8 cellular contexts compared by ENCODE assay signal in the genomic region with DNA sequence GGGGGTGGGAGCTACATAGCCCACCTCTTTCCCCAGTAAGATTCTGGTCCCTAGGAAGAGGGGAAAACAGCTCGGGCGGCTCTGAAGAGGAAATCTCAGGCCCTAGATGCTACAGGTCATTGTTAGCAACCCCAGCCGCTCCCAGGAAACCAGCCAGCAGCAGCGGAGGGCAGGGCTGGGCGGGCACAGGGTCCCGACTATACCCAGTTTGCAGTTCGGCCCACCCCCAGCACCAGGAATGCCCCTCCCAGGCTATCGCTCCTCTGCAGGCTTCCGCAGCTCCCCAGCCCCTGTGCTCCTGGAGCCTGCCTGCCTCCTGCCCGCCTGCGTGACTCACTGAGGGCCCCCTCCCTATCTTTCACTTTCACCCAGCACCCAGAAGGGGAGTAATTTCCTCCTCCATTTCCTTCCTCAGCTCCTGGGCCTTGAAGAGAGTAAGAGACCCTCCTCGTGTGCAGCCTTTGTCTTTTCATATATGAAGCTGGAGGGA. TPM values are rescaled to one million over a fixed set of nuclear protein-coding genes. Genes with fewer than 3 reads are reported as not detected.
DNase-seq lines count a peak whose midpoint lies in the region; ATAC-seq, FAIRE-seq and TF ChIP-seq lines count a peak whose summit lies in the region.

No MANE protein-coding gene starts in this region.

- no peak for TF ChIP-seq CTCF in GM12878 (IDR thresholded peaks at IDR 0.05 in 2 of 3, conservative IDR thresholded peaks at IDR 0.05 in 1 of 3; ENCODE audit: control insufficient read depth in 2 of 3, extremely low read depth in 1 of 3, insufficient read depth in 1 of 3, low read depth in 3 of 3, low read length in 3 of 3)

- H3K9ac ChIP-seq in GM12878 (ENCODE audit: control insufficient read depth, insufficient read depth, low read length): peak overlapping the region; percentile 59
- peak overlapping the region; percentile 32 for H3K9ac ChIP-seq in iPS-18a (ENCODE audit: low read length)
- H3K9ac ChIP-seq in skeletal muscle tissue (ENCODE audit: low read depth in 1 of 3, low read length in 3 of 3): peak overlapping the region; percentile 28 to 60 (median 47)

- TF ChIP-seq RAD21 in GM12878 (IDR thresholded peaks at IDR 0.05; ENCODE audit: insufficient read depth, low read depth, low read length): no peak

- H3K36me3 Mint-ChIP-seq in CD4-positive, CD25-positive, alpha-beta regulatory T cell: peaks cover 8% of the 10 kb centered on the region
- no peaks in the 10 kb centered on the region for H3K36me3 Mint-ChIP-seq in T-helper 17 cell (ENCODE audit: low read depth)

- no peak for TF ChIP-seq POLR2A in GM12878 (IDR thresholded peaks at IDR 0.05; ENCODE audit: low read depth, low read length)

- CTCF ChIA-PET in GM12878 (lab: Yijun Ruan, JAX): interaction anchor here (1.6 to 21.0 kb wide), 6 partner anchors 9 to 116 kb away, joined by 4 to 288 read pairs (median 28); a partner anchor contains a TSS

- POLR2A ChIA-PET in GM12878 (lab: Charles Lee): interaction anchor here (0.5 to 6.7 kb wide), 5 partner anchors 12 to 73 kb away, joined by 3 to 54 read pairs (median 4); no protein-coding TSS in a partner anchor

- no peaks in the 10 kb centered on the region for H3K27me3 Mint-ChIP-seq in CD4-positive, CD25-positive, alpha-beta regulatory T cell
- H3K27me3 Mint-ChIP-seq in T-helper 17 cell: no peaks in the 10 kb centered on the region

- peak overlapping the region; percentile 96 for H3K4me2 ChIP-seq in GM12878 (ENCODE audit: control insufficient read depth, insufficient read depth)

- H3K36me3 ChIP-seq in CD4-positive, CD25-positive, alpha-beta regulatory T cell (ENCODE audit: control insufficient read depth, insufficient read depth, low read length): peaks cover 18% of the 10 kb centered on the region
- H3K36me3 ChIP-seq in GM12878 (ENCODE audit: control insufficient read depth in 2 of 2, insufficient read depth in 2 of 2, low read length in 1 of 2): peaks cover 24 to 47% of the 10 kb centered on the region in 2 experiments
- H3K36me3 ChIP-seq in iPS-18a (ENCODE audit: control insufficient read depth, low read depth, low read length): peaks cover 6% of the 10 kb centered on the region
- peaks cover 22 to 24% (median 24%) of the 10 kb centered on the region in 3 donors for H3K36me3 ChIP-seq in skeletal muscle tissue (ENCODE audit: control insufficient read depth in 3 of 3, insufficient read depth in 3 of 3, low read length in 3 of 3)

- no TSS peak for BruUV-seq in GM12878 (replicated peaks; lab: Mats Ljungman, UMichigan)

- SMC1A ChIA-PET in GM12878 (lab: Charles Lee; ENCODE audit: uncharacterized antibody, unreplicated experiment): interaction anchor here (0.9 to 6.7 kb wide), 8 partner anchors 9 to 84 kb away, joined by 3 to 60 read pairs (median 8); no protein-coding TSS in a partner anchor

- ATAC-seq in CD4-positive, CD25-positive, alpha-beta regulatory T cell (ENCODE audit: low read depth in 2 of 2): peak; percentile 70 to 75
- ATAC-seq in HG03342 (IDR thresholded peaks at IDR 0.05; ENCODE audit: unreplicated experiment): peak; percentile 40
- peak; percentile 71 for ATAC-seq in T-helper 17 cell
- peak; percentile 60 for ATAC-seq in GM12878
- ATAC-seq in HG03439 (IDR thresholded peaks at IDR 0.05; ENCODE audit: unreplicated experiment): no peak
- no peak for ATAC-seq in GM19351 (IDR thresholded peaks at IDR 0.05; ENCODE audit: unreplicated experiment)

- intact Hi-C loops in GM12878 (cut with micrococcal nuclease; ENCODE audit: unreplicated experiment): no loop called here

- peak overlapping the region; percentile 65 to 90 (median 80) for H3K4me3 Mint-ChIP-seq in CD4-positive, CD25-positive, alpha-beta regulatory T cell
- H3K4me3 Mint-ChIP-seq in T-helper 17 cell: peak overlapping the region; percentile 92

- RAD21 ChIA-PET in GM12878 (lab: Charles Lee; ENCODE audit: unreplicated experiment): interaction anchor here (0.8 to 8.5 kb wide), 12 partner anchors 10 to 85 kb away, joined by 3 to 114 read pairs (median 5); a partner anchor contains a TSS

- WGBS in GM12878 (ENCODE audit: insufficient coverage, insufficient replicate concordance, low lambda C conversion rate, missing lambda C conversion rate): under 1% methylated on average over 12 of the region's 12 CpGs

- H3K4me1 Mint-ChIP-seq in CD4-positive, CD25-positive, alpha-beta regulatory T cell: peaks cover 0 to 69% (median 45%) of the 10 kb centered on the region in 4 donors
- peaks cover 57% of the 10 kb centered on the region for H3K4me1 Mint-ChIP-seq in T-helper 17 cell

- TF ChIP-seq EP300 in GM12878 (IDR thresholded peaks at IDR 0.05; ENCODE audit: borderline replicate concordance in 1 of 2, control insufficient read depth in 1 of 2, low read depth in 2 of 2, low read length in 2 of 2): no peak

- peak overlapping the region; percentile 65 for H3K4me3 ChIP-seq in CD4-positive, CD25-positive, alpha-beta regulatory T cell (ENCODE audit: low read depth, low read length)
- H3K4me3 ChIP-seq in GM12878 (peak overlapping the region; percentile 55), iPS-18a (ENCODE audit: low read length) (peak overlapping the region; percentile 34), skeletal muscle tissue (ENCODE audit: low read length in 3 of 3) (peak overlapping the region in 2 of 3 donors; percentile 4 to 35)

- H3K27ac ChIP-seq in CD4-positive, CD25-positive, alpha-beta regulatory T cell (ENCODE audit: insufficient read depth, low read length, poor library complexity, severe bottlenecking): peak overlapping the region; percentile 76
- H3K27ac ChIP-seq in GM12878 (ENCODE audit: control insufficient read depth, insufficient read depth) (peak overlapping the region; percentile 81), iPS-18a (ENCODE audit: low read length) (peak overlapping the region; percentile 38), skeletal muscle tissue (ENCODE audit: low read depth, low read length) (peak overlapping the region; percentile 69)

- no peaks in the 10 kb centered on the region for H3K9me3 ChIP-seq in CD4-positive, CD25-positive, alpha-beta regulatory T cell (ENCODE audit: control insufficient read depth in 2 of 2, low read length in 2 of 2)
- H3K9me3 ChIP-seq in T-helper 17 cell (ENCODE audit: control insufficient read depth, low read length, poor library complexity, severe bottlenecking) (no peaks in the 10 kb centered on the region), GM12878 (replicated peaks; ENCODE audit: control insufficient read depth, insufficient read depth, low read length) (no peaks in the 10 kb centered on the region), iPS-18a (ENCODE audit: control insufficient read depth, low read depth, low read length) (no peaks in the 10 kb centered on the region), skeletal muscle tissue (ENCODE audit: control insufficient read depth in 3 of 3, low read length in 3 of 3) (no peaks in the 10 kb centered on the region)

- H3K79me2 ChIP-seq in GM12878 (ENCODE audit: control insufficient read depth, insufficient read depth, low read length): peaks cover 83% of the 10 kb centered on the region

- H3K27me3 ChIP-seq in CD4-positive, CD25-positive, alpha-beta regulatory T cell (ENCODE audit: control insufficient read depth, insufficient read depth, low read length): no peaks in the 10 kb centered on the region
- no peaks in the 10 kb centered on the region for H3K27me3 ChIP-seq in GM12878 (replicated peaks in 1 of 2; ENCODE audit: control insufficient read depth in 2 of 2, insufficient read depth in 2 of 2, low read length in 1 of 2)
- H3K27me3 ChIP-seq in iPS-18a (ENCODE audit: control insufficient read depth, insufficient read depth, low read length): no peaks in the 10 kb centered on the region
- H3K27me3 ChIP-seq in skeletal muscle tissue (ENCODE audit: control insufficient read depth in 3 of 3, insufficient read depth in 3 of 3, low read length in 3 of 3): no peaks in the 10 kb centered on the region

- in situ Hi-C loops in GM12878 (cut with MboI): loop anchor here (5.0 to 25.0 kb wide), 2 partner anchors 86 to 296 kb away; no protein-coding TSS in a partner anchor

- peaks cover 70% of the 10 kb centered on the region for H3K4me1 ChIP-seq in CD4-positive, CD25-positive, alpha-beta regulatory T cell (ENCODE audit: control insufficient read depth, insufficient read depth, low read length, poor library complexity, severe bottlenecking)
- H3K4me1 ChIP-seq in GM12878 (ENCODE audit: control insufficient read depth, insufficient read depth, low read length) (peaks cover 55% of the 10 kb centered on the region), iPS-18a (ENCODE audit: control insufficient read depth, low read depth, low read length) (peaks cover 37% of the 10 kb centered on the region), skeletal muscle tissue (ENCODE audit: control insufficient read depth in 3 of 3, insufficient read depth in 3 of 3, low read length in 3 of 3) (peaks cover 73 to 82% (median 78%) of the 10 kb centered on the region in 3 donors)

- peaks cover 25% of the 10 kb centered on the region for H4K20me1 ChIP-seq in GM12878 (ENCODE audit: control insufficient read depth, insufficient read depth)

- H3K9me3 Mint-ChIP-seq in CD4-positive, CD25-positive, alpha-beta regulatory T cell: no peaks in the 10 kb centered on the region

- no peak overlapping the region for H2AFZ ChIP-seq in GM12878 (ENCODE audit: control insufficient read depth, low read depth, low read length)

- DNase-seq in CD4-positive, CD25-positive, alpha-beta regulatory T cell: peak; percentile 44 to 80 (median 60)
- peak in 2 of 3 donors; percentile 50 to 68 for DNase-seq in T-helper 17 cell
- no peak for DNase-seq in GM12878 (ENCODE audit: low read depth, low spot score)

- peak overlapping the region; percentile 90 to 99 (median 93) for H3K27ac Mint-ChIP-seq in CD4-positive, CD25-positive, alpha-beta regulatory T cell
- H3K27ac Mint-ChIP-seq in T-helper 17 cell: peak overlapping the region; percentile 93

- no peak for FAIRE-seq in GM12878 (lab: Jason Lieb, UNC)

RNA-seq across cellular contexts. Expression of a gene that starts 27.2 kb away (rescaled TPM):
- 42.6 TPM for total RNA-seq in CD4-positive, CD25-positive, alpha-beta regulatory T cell
- 10 to 100 TPM; 45.2 to 54.1 (median 51.9) TPM for polyA plus RNA-seq in CD4-positive, CD25-positive, alpha-beta regulatory T cell
- total RNA-seq in T-helper 17 cell (10 to 100 TPM; 42.0 to 53.7 TPM), GM12878 (2014; rRNA removed) (3.8 and 4.0 TPM in 2 replicates), GM12878 (2014; rRNA removed; fragmentation: Illumina TruSeq; extraction: Trizol) (6.8 TPM in 2 replicates), GM12878 (2021) (22.4 and 24.0 TPM in 2 replicates), skeletal muscle tissue (15.1 TPM)
- 8.8 and 10.1 TPM in 2 replicates for total RNA-seq in GM12878 (2013; cell fraction: nucleolus; rRNA removed)
- 7.3 TPM for polyA plus RNA-seq in GM12878 (2011; ENCODE audit: low read depth)
- polyA plus RNA-seq in GM12878 (2011; rRNA removed) (7.8 and 9.7 TPM in 2 replicates), GM12878 (2014; fragmentation: Illumina TruSeq; extraction: Trizol) (14.0 and 14.4 TPM in 2 replicates), GM12878 (2014; fragmentation: Nextera tagmentation; extraction: Ambion mirVana) (1 to 10 TPM; 1.8 to 6.5 TPM), GM12878 (2014; rRNA removed) (14.4 and 15.3 TPM in 2 replicates), GM12878 (2016; fragmentation: Nextera tagmentation; extraction: Ambion mirVana) (10 to 100 TPM; 35.0 to 39.3 TPM)
- 7.1 and 7.2 TPM in 2 replicates for polyA plus RNA-seq in GM12878 (2011; cell fraction: cytosol; rRNA removed)
- polyA plus RNA-seq in GM12878 (2011; cell fraction: nucleus; rRNA removed): 7.9 and 9.2 TPM in 2 replicates
- polyA plus RNA-seq in GM12878 (2012): 9.3 and 11.6 TPM in 2 replicates
- polyA minus RNA-seq in GM12878 (2011; rRNA and poly(A)+ RNA removed): 5.3 and 7.1 TPM in 2 replicates
- 3.3 and 3.7 TPM in 2 replicates for polyA minus RNA-seq in GM12878 (2011; cell fraction: cytosol; rRNA and poly(A)+ RNA removed)
- 3.6 and 4.6 TPM in 2 replicates for polyA minus RNA-seq in GM12878 (2011; cell fraction: nucleus; rRNA and poly(A)+ RNA removed)

Comparison
In these comparisons a context has a peak if more than half of its experiments do, and no peak if none do; other contexts are left out.
1. ATAC-seq: peak in CD4-positive, CD25-positive, alpha-beta regulatory T cell (2 of 2), HG03342 (single experiment), T-helper 17 cell (single experiment) and GM12878 (single experiment); none in HG03439 (single experiment) and GM19351 (single experiment).
2. Peak in every context shown above with its lines, with median percentiles within 50 percentile points of each other: H3K27ac ChIP-seq, H3K4me3 ChIP-seq and H3K9ac ChIP-seq.